9 cellular contexts compared by ENCODE assay signal in the genomic region with DNA sequence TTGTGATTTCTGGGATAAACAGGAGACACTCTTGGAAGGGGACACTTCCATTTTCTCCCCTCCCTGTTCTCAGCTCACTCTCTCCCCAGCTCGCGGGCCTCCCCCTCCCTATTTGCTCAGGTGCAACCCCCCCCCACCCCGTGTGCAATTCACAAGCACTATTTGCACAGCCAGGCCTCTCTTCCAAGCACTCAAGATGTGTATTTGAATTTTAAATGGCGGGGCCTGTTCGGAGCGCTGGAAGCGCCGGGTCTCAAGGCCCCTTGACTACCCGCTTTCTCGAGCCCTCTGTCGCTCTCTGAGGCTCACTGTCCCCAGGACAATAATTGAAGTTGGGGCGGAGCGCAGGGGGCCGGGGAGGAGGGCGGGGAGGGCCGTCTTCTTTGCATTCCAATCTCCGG. TPM values are rescaled to one million over a fixed set of nuclear protein-coding genes. Genes with fewer than 3 reads are reported as not detected.
DNase-seq lines count a peak whose midpoint lies in the region; TF ChIP-seq lines count a peak whose summit lies in the region.
"Had no signal": no experiment of that assay in that cellular context is flagged by ENCODE, and none has a peak within 500 bp of the region (broad histone marks: within the 10 kb centered on the region; RNA-seq: fewer than 3 reads in every experiment).

No MANE protein-coding gene starts in this region.

- BruUV-seq in A673 (replicated peaks; lab: Mats Ljungman, UMichigan): no TSS peak

- no peak overlapping the region for H3K27ac ChIP-seq in A673 (ENCODE audit: low read depth, low read length, poor library complexity, severe bottlenecking)
- no peak overlapping the region for H3K27ac ChIP-seq in mesodermal cell (ENCODE audit: low read depth, low read length, severe bottlenecking)

- DNase-seq in A673 (ENCODE audit: low spot score) (no peak), adipocyte (ENCODE audit: low read depth) (no peak), NCI-H146 treated with DMSO at 0.1 percent for 48 hours (lab: John Stamatoyannopoulos, UW; ENCODE audit: unreplicated experiment) (no peak), 8988T (no peak)
- DNase-seq in stimulated activated CD4-positive, alpha-beta T cell treated with anti-CD3 and anti-CD28 coated beads, Interleukin-4, amount 100 ng/mL, for 24 hours: no peak
- DNase-seq in stimulated activated naive CD4-positive, alpha-beta T cell (lab: John Stamatoyannopoulos, UW): no peak

- H3K4me1 ChIP-seq in A673 (ENCODE audit: insufficient read depth, low read length, poor library complexity, severe bottlenecking): peaks cover 11% of the 10 kb centered on the region
- 0 out of 2 replicates have a peak, but pooled peaks cover 2% of the 10 kb centered on the region for H3K4me1 ChIP-seq in ES-I3 (ENCODE audit: insufficient read depth, low read length)
- peaks cover 16% of the 10 kb centered on the region for H3K4me1 ChIP-seq in adipocyte (ENCODE audit: control insufficient read depth, insufficient read depth, low read length)
- H3K4me1 ChIP-seq in mesodermal cell (ENCODE audit: control insufficient read depth, insufficient read depth, low read length, poor library complexity, severe bottlenecking): peaks cover 10% of the 10 kb centered on the region

- peaks cover 89% of the 10 kb centered on the region for H3K27me3 ChIP-seq in A673 (replicated peaks; ENCODE audit: insufficient read depth, low read depth, low read length, poor library complexity)
- H3K27me3 ChIP-seq in adipocyte (replicated peaks; ENCODE audit: control insufficient read depth, insufficient read depth, low read length): peaks cover 45% of the 10 kb centered on the region

- intact Hi-C loops in A673 (cut with micrococcal nuclease; ENCODE audit: unreplicated experiment): loop anchor here (2.0 to 5.0 kb wide), 2 partner anchors 668 to 1013 kb away; no protein-coding TSS in a partner anchor

- H3K9ac ChIP-seq in ES-I3 (ENCODE audit: low read depth, low read length) (peak overlapping the region; percentile 47; the same call in 1 of the 2 replicates), adipocyte (ENCODE audit: low read length) (no peak overlapping the region)

- POLR2A ChIA-PET in A673 (lab: Charles Lee; ENCODE audit: low non-redundant PET): no interaction called here

- H3K36me3 ChIP-seq in A673 (ENCODE audit: insufficient read depth, low read length, poor library complexity, severe bottlenecking) (no peaks in the 10 kb centered on the region), ES-I3 (ENCODE audit: insufficient read depth, low read length) (no peaks in the 10 kb centered on the region), adipocyte (ENCODE audit: control insufficient read depth, insufficient read depth, low read length, severe bottlenecking) (no peaks in the 10 kb centered on the region), mesodermal cell (ENCODE audit: control insufficient read depth, insufficient read depth, low read length) (no peaks in the 10 kb centered on the region)

- TF ChIP-seq CTCF in A673 (conservative IDR thresholded peaks at IDR 0.05; ENCODE audit: low read depth, low read length): no peak

- 0 to 1% methylated on average over 10 to 14 of the region's 17 CpGs for WGBS in mesodermal cell (ENCODE audit: insufficient coverage in 2 of 2), 2 experiments

- CTCF ChIA-PET in A673 (lab: Charles Lee): no interaction called here

- H3K4me3 ChIP-seq in A673 (ENCODE audit: low read depth, low read length, poor library complexity, severe bottlenecking): peak overlapping the region; percentile 32
- H3K4me3 ChIP-seq in adipocyte (ENCODE audit: low read length): peak overlapping the region; percentile 61
- peak overlapping the region; percentile 27 for H3K4me3 ChIP-seq in mesodermal cell (ENCODE audit: extremely low read depth, insufficient read depth, low read length, poor library complexity, severe bottlenecking)

- H3K9me3 ChIP-seq in A673 (ENCODE audit: low read depth, low read length, poor library complexity, severe bottlenecking) (no peaks in the 10 kb centered on the region), ES-I3 (ENCODE audit: control insufficient read depth, insufficient read depth, low read length) (no peaks in the 10 kb centered on the region), adipocyte (ENCODE audit: control insufficient read depth, low read length) (no peaks in the 10 kb centered on the region), mesodermal cell (ENCODE audit: control insufficient read depth, low read length) (no peaks in the 10 kb centered on the region)

RNA-seq across cellular contexts. Expression of a gene that starts 7.8 kb away (rescaled TPM):
- not detected in 2 replicates for total RNA-seq in A673 (2021)
- not detected for polyA plus RNA-seq in mesodermal cell (2013, experiment 1 of 2)
- not detected for polyA plus RNA-seq in mesodermal cell (2013, experiment 2 of 2)
- total RNA-seq: activated naive CD4-positive, alpha-beta T cell treated with anti-CD3 and anti-CD28 coated beads for 36 hours had no signal
